In the genomic region with DNA sequence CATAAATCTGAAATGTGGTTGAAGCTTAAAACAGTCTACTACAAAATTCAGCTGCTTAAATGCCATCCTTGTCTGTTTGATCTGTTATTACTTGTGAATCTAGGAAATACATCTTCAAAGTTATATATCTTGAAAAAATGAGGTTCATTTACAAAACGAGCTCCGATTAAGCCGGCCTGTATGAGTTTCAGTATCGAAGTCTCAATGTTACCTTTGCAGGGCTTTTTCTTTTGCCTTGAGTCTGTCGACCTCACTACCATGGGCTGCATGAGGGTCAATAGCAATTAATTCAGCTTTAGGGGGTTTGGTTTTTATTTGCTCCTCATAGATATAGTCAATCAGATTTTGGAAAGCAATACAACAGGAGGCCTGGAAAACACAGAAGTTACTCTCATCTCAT, we compare ENCODE assay signal across 15 cellular contexts. TPM values are rescaled to one million over a fixed set of nuclear protein-coding genes. Genes with fewer than 3 reads are reported as not detected.
A peak's percentile ranks its signal among the peaks of the same experiment; 100 is the strongest.
DNase-seq lines count a peak whose midpoint lies in the region; ATAC-seq lines count a peak whose summit lies in the region.
"Had no signal": no experiment of that assay in that cellular context is flagged by ENCODE, and none has a peak within 500 bp of the region (broad histone marks: within the 10 kb centered on the region; RNA-seq: fewer than 3 reads in every experiment).

No MANE protein-coding gene starts in this region.

- H3K9me3 Mint-ChIP-seq in activated T-helper 2 cell treated with anti-CD3 and anti-CD28 coated beads, Interferon-gamma antibody, Interleukin-2, Interleukin-4, amounts not matched to agents 10 μg/mL and 5 μg/mL and 100 μg/mL, durations not matched to agents 14 hours and 24 hours and 36 hours, result peaks cover 10% of the 10 kb centered on the region

- ATAC-seq in GM18517 (IDR thresholded peaks at IDR 0.05; ENCODE audit: unreplicated experiment) (peak; percentile 22), GM19372 (IDR thresholded peaks at IDR 0.05; ENCODE audit: low read depth, unreplicated experiment) (peak; percentile 14), HG03342 (IDR thresholded peaks at IDR 0.05; ENCODE audit: unreplicated experiment) (peak; percentile 9), GM19397 (IDR thresholded peaks at IDR 0.05; ENCODE audit: unreplicated experiment) (no peak), GM18502 (IDR thresholded peaks at IDR 0.05; ENCODE audit: poor library complexity, unreplicated experiment) (no peak), GM18519 (IDR thresholded peaks at IDR 0.05; ENCODE audit: low FRiP score, unreplicated experiment) (no peak)
- ATAC-seq: sciatic nerve had no signal

- H3K36me3 Mint-ChIP-seq in activated T-helper 2 cell treated with anti-CD3 and anti-CD28 coated beads, Interferon-gamma antibody, Interleukin-2, Interleukin-4, amounts not matched to agents 10 μg/mL and 5 μg/mL and 100 μg/mL, durations not matched to agents 14 hours and 24 hours and 36 hours (ENCODE audit: low read depth), result peaks cover 27% of the 10 kb centered on the region

- H3K27ac Mint-ChIP-seq in activated T-helper 2 cell treated with anti-CD3 and anti-CD28 coated beads, Interferon-gamma antibody, Interleukin-2, Interleukin-4, amounts not matched to agents 10 μg/mL and 5 μg/mL and 100 μg/mL, durations not matched to agents 14 hours and 24 hours and 36 hours, result peak overlapping the region; percentile 48
- H3K27ac Mint-ChIP-seq: effector memory CD8-positive, alpha-beta T cell had no signal

- no peak overlapping the region for H3K4me3 Mint-ChIP-seq in activated T-helper 2 cell treated with anti-CD3 and anti-CD28 coated beads, Interferon-gamma antibody, Interleukin-2, Interleukin-4, amounts not matched to agents 10 μg/mL and 5 μg/mL and 100 μg/mL, durations not matched to agents 14 hours and 24 hours and 36 hours (ENCODE audit: low read depth)
- H3K4me3 Mint-ChIP-seq: activated naive CD4-positive, alpha-beta T cell treated with anti-CD3 and anti-CD28 coated beads for 36 hours; effector memory CD8-positive, alpha-beta T cell had no signal

- DNase-seq in activated T-helper 2 cell treated with anti-CD3 and anti-CD28 coated beads, Interferon-gamma antibody, Interleukin-2, Interleukin-4, amounts not matched to agents 10 μg/mL and 5 μg/mL and 100 μg/mL, durations not matched to agents 14 hours and 24 hours and 36 hours (ENCODE audit: low spot score), result no peak
- DNase-seq in NCI-H2196 treated with DMSO at 0.1 percent for 48 hours (lab: John Stamatoyannopoulos, UW; ENCODE audit: unreplicated experiment), result no peak
- DNase-seq: effector memory CD8-positive, alpha-beta T cell; NCI-H187; NCI-H69; stomach had no signal

- peaks cover 4% of the 10 kb centered on the region for H3K27me3 Mint-ChIP-seq in activated T-helper 2 cell treated with anti-CD3 and anti-CD28 coated beads, Interferon-gamma antibody, Interleukin-2, Interleukin-4, amounts not matched to agents 10 μg/mL and 5 μg/mL and 100 μg/mL, durations not matched to agents 14 hours and 24 hours and 36 hours (ENCODE audit: low read depth)

- H3K4me1 Mint-ChIP-seq in activated T-helper 2 cell treated with anti-CD3 and anti-CD28 coated beads, Interferon-gamma antibody, Interleukin-2, Interleukin-4, amounts not matched to agents 10 μg/mL and 5 μg/mL and 100 μg/mL, durations not matched to agents 14 hours and 24 hours and 36 hours (ENCODE audit: low read depth), result peaks cover 23% of the 10 kb centered on the region

- intact Hi-C loops in activated T-helper 2 cell treated with anti-CD3 and anti-CD28 coated beads, Interferon-gamma antibody, Interleukin-2, Interleukin-4, amounts not matched to agents 10 μg/mL and 5 μg/mL and 100 μg/mL, durations not matched to agents 14 hours and 24 hours and 36 hours (cut with micrococcal nuclease), result no loop called here

RNA-seq across cellular contexts. Expression of a gene that starts 23.2 kb away (rescaled TPM):
- 0.21 and 0.39 TPM in 2 replicates for total RNA-seq in activated T-helper 2 cell treated with anti-CD3 and anti-CD28 coated beads, Interferon-gamma antibody, Interleukin-2, Interleukin-4, amounts not matched to agents 10 μg/mL and 5 μg/mL and 100 μg/mL, durations not matched to agents 14 hours and 24 hours and 36 hours
- total RNA-seq: activated naive CD4-positive, alpha-beta T cell treated with anti-CD3 and anti-CD28 coated beads for 36 hours; T-helper 2 cell treated with Interferon-gamma antibody and Interleukin-4, amounts not matched to agents 100 ng/mL and 5 ng/mL, for 36 hours had no signal

Comparison
In these comparisons a context has a peak if more than half of its experiments do, and no peak if none do; other contexts are left out.
1. ATAC-seq: peak in GM18517 (single experiment), GM19372 (single experiment) and HG03342 (single experiment); none in GM19397 (single experiment), GM18502 (single experiment) and GM18519 (single experiment).